15 cellular contexts compared by ENCODE assay signal in the genomic region with DNA sequence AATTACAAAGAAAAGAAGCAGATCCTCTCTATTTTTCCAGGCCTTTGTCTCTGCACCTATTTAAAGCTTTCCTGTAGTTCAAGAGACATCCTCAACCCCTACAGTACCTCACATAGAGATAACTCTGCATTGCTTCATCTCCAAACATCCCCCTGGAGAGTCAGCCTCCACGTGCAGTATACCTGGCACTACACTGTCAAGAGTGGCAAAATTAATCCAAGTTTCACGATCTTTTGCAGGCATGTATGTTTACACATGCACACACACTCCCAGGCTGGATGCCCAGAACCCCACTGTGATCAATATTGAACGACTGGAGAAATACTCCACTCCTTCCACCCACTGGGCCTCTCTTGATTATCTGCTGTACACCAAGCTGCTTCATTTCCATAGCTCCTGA.
DNase-seq lines count a peak whose midpoint lies in the region; ATAC-seq, FAIRE-seq and TF ChIP-seq lines count a peak whose summit lies in the region.
"Had no signal": no experiment of that assay in that cellular context is flagged by ENCODE, and none has a peak within 500 bp of the region (broad histone marks: within the 10 kb centered on the region; RNA-seq: fewer than 3 reads in every experiment).

No MANE protein-coding gene starts in this region.

- intact Hi-C loops in Calu3 (cut with micrococcal nuclease; ENCODE audit: unreplicated experiment), result no loop called here

- no peak overlapping the region for H4K5ac ChIP-seq in H1 (ENCODE audit: insufficient read length, low read depth, low read length)

- POLR2A ChIA-PET in H1 (lab: Charles Lee; ENCODE audit: partially characterized antibody), result no interaction called here

- no peak overlapping the region for H2AK5ac ChIP-seq in H1 (ENCODE audit: low read depth, low read length)
- no peak overlapping the region for H2AK5ac ChIP-seq in neuronal stem cell (ENCODE audit: low read depth, low read length)

- no peak overlapping the region for H2BK20ac ChIP-seq in H1 (ENCODE audit: low read length)

- no peak for TF ChIP-seq RAD21 in H1 (IDR thresholded peaks at IDR 0.05 in 1 of 2, conservative IDR thresholded peaks at IDR 0.05 in 1 of 2; ENCODE audit: low read depth in 2 of 2, low read length in 2 of 2)

- H3K27me3 ChIP-seq in H7 (ENCODE audit: control insufficient read depth, insufficient read depth, low read length), result peaks cover 1% of the 10 kb centered on the region; the same call in 1 of the 2 replicates
- no peaks in the 10 kb centered on the region for H3K27me3 ChIP-seq in H1 (replicated peaks in 1 of 4; ENCODE audit: control insufficient read depth in 3 of 4, extremely low read depth in 1 of 4, insufficient read depth in 3 of 4, low read length in 3 of 4)
- H3K27me3 ChIP-seq in neuronal stem cell (ENCODE audit: control insufficient read depth in 3 of 3, insufficient read depth in 3 of 3, low read depth in 1 of 3, low read length in 3 of 3), result no peaks in the 10 kb centered on the region
- H3K27me3 ChIP-seq: BLaER1 treated with 17β-estradiol and CSF1 and Interleukin-3, amounts not matched to agents 10 nM and 100 nM had no signal

- CTCF ChIA-PET in H1 (lab: Charles Lee; ENCODE audit: partially characterized antibody) (interaction anchor here (0.8 to 26.5 kb wide), 7 partner anchors 9 to 119 kb away, joined by 3 to 335 read pairs (median 7); partner anchors contain the start of gene PLEKHA6), Calu3 (lab: Charles Lee) (interaction anchor here (0.5 to 0.6 kb wide), 2 partner anchors 142 to 801 kb away, joined by 3 to 4 read pairs; no protein-coding TSS in a partner anchor)

- H3K4me3 Mint-ChIP-seq in Calu3 (ENCODE audit: low read depth, unreplicated experiment), result no peak overlapping the region
- H3K4me3 Mint-ChIP-seq: CD4-positive, CD25-positive, alpha-beta regulatory T cell; GM23338 had no signal

- H3K36me3 ChIP-seq in H7 (replicated peaks; ENCODE audit: control insufficient read depth, insufficient read depth, low read length), result no peaks in the 10 kb centered on the region
- no peaks in the 10 kb centered on the region for H3K36me3 ChIP-seq in H1 (ENCODE audit: control insufficient read depth in 2 of 4, insufficient read depth in 4 of 4, low read length in 3 of 4)
- H3K36me3 ChIP-seq in neuronal stem cell (replicated peaks in 1 of 2; ENCODE audit: control insufficient read depth in 2 of 2, insufficient read depth in 2 of 2, low read length in 2 of 2), result no peaks in the 10 kb centered on the region
- H3K36me3 ChIP-seq: BLaER1 treated with 17β-estradiol and CSF1 and Interleukin-3, amounts not matched to agents 10 nM and 100 nM; HAP-1 had no signal

- DNase-seq in H7 (peak; percentile 11), H1 (ENCODE audit: low read depth in 1 of 2, low spot score in 2 of 2) (no peak), mesenteric fat pad (ENCODE audit: low spot score) (peak; percentile 28), neuronal stem cell (ENCODE audit: low spot score) (no peak), Calu3 (no peak), T-helper 1 cell (no peak), NCI-H1105 treated with DMSO at 0.1 percent for 48 hours (lab: John Stamatoyannopoulos, UW) (no peak)
- DNase-seq: ACHN; CD4-positive, CD25-positive, alpha-beta regulatory T cell; DMS 273 treated with DMSO at 0.1 percent for 48 hours had no signal

- H4K8ac ChIP-seq in H1 (ENCODE audit: extremely low read depth, insufficient read depth, low read length) (0 out of 2 replicates have a peak overlapping the region, but pooled peaks have one; percentile 12), neuronal stem cell (ENCODE audit: low read depth, low read length) (no peak overlapping the region)

- H2AFZ ChIP-seq in H1 (ENCODE audit: low read length) (no peak overlapping the region), neuronal stem cell (ENCODE audit: low read length) (no peak overlapping the region)
- H2AFZ ChIP-seq: GM23338 had no signal

- peaks cover 27% of the 10 kb centered on the region for H3K36me3 Mint-ChIP-seq in Calu3 (ENCODE audit: insufficient read depth, unreplicated experiment)

- H3K23me2 ChIP-seq in H1 (ENCODE audit: low read depth, low read length), result no peaks in the 10 kb centered on the region

- 84% methylated on average over 3 of the region's 3 CpGs; no CpG with 5 or more reads in 1 of the 2 experiments for WGBS in H1 (ENCODE audit: extremely low coverage in 1 of 2, insufficient coverage in 1 of 2, insufficient read length in 1 of 2, insufficient replicate concordance in 2 of 2, low coverage in 1 of 2, low lambda C conversion rate in 2 of 2, missing lambda C conversion rate in 1 of 2), 2 experiments
- no CpG with 5 or more reads among the region's 3 CpGs for WGBS in neuronal stem cell (ENCODE audit: extremely low coverage in 2 of 2, insufficient read length in 2 of 2, insufficient replicate concordance in 1 of 2), 2 donors

- H3K9ac ChIP-seq in H1 (replicated peaks in 1 of 4; ENCODE audit: extremely low read depth in 1 of 4, low read depth in 3 of 4, low read length in 3 of 4) (no peak overlapping the region), neuronal stem cell (ENCODE audit: low read depth, low read length, poor library complexity) (no peak overlapping the region)
- H3K9ac ChIP-seq: BLaER1 treated with 17β-estradiol and CSF1 and Interleukin-3, amounts not matched to agents 10 nM and 100 nM had no signal

- H2BK12ac ChIP-seq in H1 (ENCODE audit: low read depth, low read length), result no peak overlapping the region
- no peak overlapping the region for H2BK12ac ChIP-seq in neuronal stem cell (ENCODE audit: low read length)

- H3K4me3 ChIP-seq in H7 (ENCODE audit: insufficient read depth, low read depth, low read length), result no peak overlapping the region
- H3K4me3 ChIP-seq in H1 (ENCODE audit: extremely low read depth in 1 of 4, insufficient read depth in 2 of 4, low read depth in 3 of 4, low read length in 4 of 4), result no peak overlapping the region
- H3K4me3 ChIP-seq in neuronal stem cell (ENCODE audit: low read length in 2 of 2), result no peak overlapping the region
- H3K4me3 ChIP-seq: BLaER1 treated with 17β-estradiol and CSF1 and Interleukin-3, amounts not matched to agents 10 nM and 100 nM; GM23338; HAP-1 had no signal

- no peak overlapping the region for H3K4me2 ChIP-seq in H1 (ENCODE audit: insufficient read depth in 1 of 2, low read depth in 2 of 2, low read length in 2 of 2)
- no peak overlapping the region for H3K4me2 ChIP-seq in neuronal stem cell (ENCODE audit: insufficient read depth, low read length, poor library complexity, severe bottlenecking)
- H3K4me2 ChIP-seq: GM23338 had no signal

- ATAC-seq in GM21737 (IDR thresholded peaks at IDR 0.05; ENCODE audit: unreplicated experiment), result no peak
- ATAC-seq: GM23338 had no signal

- no peak overlapping the region for H3K18ac ChIP-seq in H1 (ENCODE audit: extremely low read depth, low read length)
- H3K18ac ChIP-seq in neuronal stem cell (ENCODE audit: low read length), result no peak overlapping the region

- peaks cover 42% of the 10 kb centered on the region for H3K4me1 Mint-ChIP-seq in Calu3 (ENCODE audit: low read depth, unreplicated experiment)
- H3K4me1 Mint-ChIP-seq: CD4-positive, CD25-positive, alpha-beta regulatory T cell had no signal

- H3K79me1 ChIP-seq in H1 (ENCODE audit: low read depth, low read length) (no peaks in the 10 kb centered on the region), neuronal stem cell (ENCODE audit: low read depth, low read length) (no peaks in the 10 kb centered on the region)

- no peak overlapping the region for H3K14ac ChIP-seq in H1 (ENCODE audit: insufficient read length)
- no peak overlapping the region for H3K14ac ChIP-seq in neuronal stem cell (ENCODE audit: low read length)

- H3K9me3 ChIP-seq in H1 (ENCODE audit: insufficient read depth in 2 of 2, low read depth in 1 of 2, low read length in 1 of 2), result no peaks in the 10 kb centered on the region
- H3K9me3 ChIP-seq in neuronal stem cell (replicated peaks in 1 of 2; ENCODE audit: control insufficient read depth in 2 of 2, insufficient read depth in 1 of 2, low read depth in 1 of 2, low read length in 2 of 2), result no peaks in the 10 kb centered on the region
- H3K9me3 ChIP-seq: HAP-1 had no signal

- H3K27ac ChIP-seq in H1 (ENCODE audit: low read depth, low read length), result no peak overlapping the region
- H3K27ac ChIP-seq in neuronal stem cell (replicated peaks; ENCODE audit: low read length), result no peak overlapping the region
- H3K27ac ChIP-seq: BLaER1 treated with 17β-estradiol and CSF1 and Interleukin-3, amounts not matched to agents 10 nM and 100 nM; HL-60 had no signal

- H3K23ac ChIP-seq in H1 (ENCODE audit: insufficient read length) (no peak overlapping the region), neuronal stem cell (ENCODE audit: low read depth, low read length, poor library complexity) (no peak overlapping the region)

- H3K79me2 ChIP-seq in H1 (ENCODE audit: control insufficient read depth in 1 of 2, insufficient read depth in 2 of 2, low read length in 2 of 2), result no peaks in the 10 kb centered on the region

- H3K27ac Mint-ChIP-seq in Calu3 (ENCODE audit: unreplicated experiment), result no peak overlapping the region
- H3K27ac Mint-ChIP-seq: CD4-positive, CD25-positive, alpha-beta regulatory T cell; GM23338 had no signal

- no peaks in the 10 kb centered on the region for H3K27me3 Mint-ChIP-seq in Calu3 (ENCODE audit: unreplicated experiment)

- H3K4me1 ChIP-seq in H1 (replicated peaks in 1 of 4; ENCODE audit: control insufficient read depth in 3 of 4, insufficient read depth in 4 of 4, low read length in 3 of 4) (peaks cover 0 to 7% (median 2%) of the 10 kb centered on the region in 4 experiments; a peak in 6 of 7 replicates), neuronal stem cell (ENCODE audit: control insufficient read depth in 2 of 2, insufficient read depth in 1 of 2, low read depth in 1 of 2, low read length in 2 of 2) (peaks cover 15 to 16% of the 10 kb centered on the region in 2 donors)
- H3K4me1 ChIP-seq: HAP-1 had no signal

- no peaks in the 10 kb centered on the region for H3K9me3 Mint-ChIP-seq in Calu3 (ENCODE audit: low read depth, unreplicated experiment)
- H3K9me3 Mint-ChIP-seq: CD4-positive, CD25-positive, alpha-beta regulatory T cell had no signal

- H2BK5ac ChIP-seq in H1 (ENCODE audit: low read depth, low read length) (no peak overlapping the region), neuronal stem cell (ENCODE audit: low read length) (no peak overlapping the region)

- TF ChIP-seq CTCF in H1 (IDR thresholded peaks at IDR 0.05; ENCODE audit: control extremely low read depth in 1 of 3, insufficient read depth in 1 of 3, low read depth in 1 of 3, low read length in 3 of 3) (no peak), Calu3 (IDR thresholded peaks at IDR 0.05; ENCODE audit: unreplicated experiment) (no peak)

- no peak overlapping the region for H4K91ac ChIP-seq in H1 (replicated peaks; ENCODE audit: insufficient read length, low read length)
- no peak overlapping the region for H4K91ac ChIP-seq in neuronal stem cell (ENCODE audit: low read depth, low read length, poor library complexity)

- no peak overlapping the region for H2BK15ac ChIP-seq in H1 (ENCODE audit: low read length)
- H2BK15ac ChIP-seq in neuronal stem cell (ENCODE audit: low read length), result peak overlapping the region; percentile 3

- BruUV-seq in Calu3 (replicated peaks; lab: Mats Ljungman, UMichigan), result no TSS peak

- FAIRE-seq in H1 (lab: Jason Lieb, UNC), result no peak

- H4K20me1 ChIP-seq in H1 (replicated peaks in 1 of 2; ENCODE audit: control insufficient read depth in 1 of 2, insufficient read depth in 2 of 2, low read length in 2 of 2), result peaks cover 0 to 3% of the 10 kb centered on the region in 2 experiments
- H4K20me1 ChIP-seq: BLaER1 treated with 17β-estradiol and CSF1 and Interleukin-3, amounts not matched to agents 10 nM and 100 nM had no signal

- H3K4ac ChIP-seq in H1 (replicated peaks; ENCODE audit: insufficient read length, low read depth, low read length) (no peak overlapping the region), neuronal stem cell (ENCODE audit: low read length) (no peak overlapping the region)

- TF ChIP-seq EP300 in H1 (IDR thresholded peaks at IDR 0.05; ENCODE audit: borderline replicate concordance in 1 of 2, low read depth in 2 of 2, low read length in 2 of 2), result no peak

- H2BK120ac ChIP-seq in H1 (replicated peaks; ENCODE audit: low read depth, low read length) (no peak overlapping the region), neuronal stem cell (ENCODE audit: low read depth, low read length) (no peak overlapping the region)

- no peak for TF ChIP-seq POLR2A in H1 (IDR thresholded peaks at IDR 0.05; ENCODE audit: control extremely low read depth in 1 of 2, low read depth in 2 of 2, low read length in 2 of 2)

- no peak overlapping the region for H3K56ac ChIP-seq in H1 (replicated peaks; ENCODE audit: insufficient read length, low read depth, low read length)

Comparison
In these comparisons a context has a peak if more than half of its experiments do, and no peak if none do; other contexts are left out.
1. DNase-seq: peak in H7 (single experiment) and mesenteric fat pad (single experiment); none in H1 (0 of 2), neuronal stem cell (single experiment), Calu3 (single experiment), T-helper 1 cell (0 of 5) and NCI-H1105 treated with DMSO at 0.1 percent for 48 hours (single experiment).